In genomic region chr7:1281068-1281467, GRCh38 we compare ENCODE assay signal across 27 cellular contexts. TPM values are rescaled to one million over a fixed set of nuclear protein-coding genes. Genes with fewer than 3 reads are reported as not detected.
DNase-seq lines count a peak whose midpoint lies in the region; ATAC-seq, FAIRE-seq and TF ChIP-seq lines count a peak whose summit lies in the region.
"Had no signal": no experiment of that assay in that cellular context is flagged by ENCODE, and none has a peak within 500 bp of the region (broad histone marks: within the 10 kb centered on the region; RNA-seq: fewer than 3 reads in every experiment).

No MANE protein-coding gene starts in this region.

- H3K4me1 ChIP-seq in heart left ventricle: no peaks in the 10 kb centered on the region
- peaks cover 0 to 8% of the 10 kb centered on the region in 2 experiments; a peak in 1 of 5 replicates for H3K4me1 ChIP-seq in K562 (replicated peaks in 1 of 2; ENCODE audit: control insufficient read depth in 2 of 2, insufficient read depth in 2 of 2, low read length in 2 of 2)
- H3K4me1 ChIP-seq in lower lobe of right lung: no peaks in the 10 kb centered on the region
- H3K4me1 ChIP-seq: A549, BE2C had no signal

- H3K9ac ChIP-seq in K562 (ENCODE audit: insufficient read depth in 1 of 2, low read depth in 2 of 2, low read length in 2 of 2): no peak overlapping the region
- H3K9ac ChIP-seq: BLaER1 treated with 17β-estradiol and CSF1 and Interleukin-3, amounts not matched to agents 10 nM and 100 nM; GM23248 had no signal

- peaks cover 4% of the 10 kb centered on the region for H3K27me3 Mint-ChIP-seq in osteocyte (ENCODE audit: unreplicated experiment)

- no peak overlapping the region for H2AFZ ChIP-seq in K562 (ENCODE audit: low read depth, low read length)
- H2AFZ ChIP-seq: GM23248 had no signal

- peaks cover 3% of the 10 kb centered on the region for H3K9me3 Mint-ChIP-seq in osteocyte (ENCODE audit: unreplicated experiment)

- no peak for FAIRE-seq in K562 (lab: Jason Lieb, UNC)
- FAIRE-seq: A549, D721Med, GM12878, GM19239, H1 had no signal

- no peaks in the 10 kb centered on the region; the same call in 1 of the 2 replicates for H4K20me1 ChIP-seq in K562 (replicated peaks; ENCODE audit: control insufficient read depth, insufficient read depth, low read length)
- H4K20me1 ChIP-seq: BLaER1 treated with 17β-estradiol and CSF1 and Interleukin-3, amounts not matched to agents 10 nM and 100 nM had no signal

- no peak overlapping the region for H3K27ac ChIP-seq in heart left ventricle
- H3K27ac ChIP-seq in K562 (ENCODE audit: extremely low read depth, low read depth, low read length): no peak overlapping the region
- H3K27ac ChIP-seq in lower lobe of right lung: no peak overlapping the region
- H3K27ac ChIP-seq: A549; BLaER1 treated with 17β-estradiol and CSF1 and Interleukin-3, amounts not matched to agents 10 nM and 100 nM; GM23248 had no signal

- no peak for TF ChIP-seq EP300 in K562 (IDR thresholded peaks at IDR 0.05; ENCODE audit: low read length)

- TF ChIP-seq RAD21 in K562 (CRISPR knock-in tag; conservative IDR thresholded peaks at IDR 0.05 in 1 of 2, IDR thresholded peaks at IDR 0.05 in 1 of 2): no peak

- H3K4me1 Mint-ChIP-seq in osteocyte (ENCODE audit: unreplicated experiment): no peaks in the 10 kb centered on the region
- H3K4me1 Mint-ChIP-seq: CD14-positive monocyte; CD8-positive, alpha-beta memory T cell had no signal

- intact Hi-C loops in Right ventricle myocardium inferior (cut with DNase I): no loop called here
- intact Hi-C loops in heart left ventricle (cut with DNase I): no loop called here
- intact Hi-C loops in K562 (cut with micrococcal nuclease): no loop called here
- intact Hi-C loops in lower lobe of right lung (cut with DNase I): no loop called here

- no peaks in the 10 kb centered on the region for H3K36me3 Mint-ChIP-seq in osteocyte (ENCODE audit: unreplicated experiment)
- H3K36me3 Mint-ChIP-seq: CD14-positive monocyte; CD8-positive, alpha-beta memory T cell had no signal

- DNase-seq in Right ventricle myocardium inferior (ENCODE audit: missing footprints): peak; percentile 8
- DNase-seq in heart left ventricle: no peak
- DNase-seq in K562 (ENCODE audit: extremely low read depth in 1 of 4, low spot score in 3 of 4): no peak
- peak; percentile 4 for DNase-seq in lower lobe of right lung
- DNase-seq in osteocyte (ENCODE audit: extremely low spot score, unreplicated experiment): no peak
- DNase-seq in occipital lobe (lab: John Stamatoyannopoulos, UW): no peak
- no peak for DNase-seq in HK-2 (ENCODE audit: unreplicated experiment)
- DNase-seq: 8988T; ACHN; AML-193; BE2C; CD4-positive, alpha-beta T cell; CD8-positive, alpha-beta memory T cell; DMS 273 treated with DMSO at 0.1 percent for 48 hours; DMS79; EL; GDM1; GM23248; H7; HCEC 1CT had no signal

- POLR2A ChIA-PET in K562 (lab: Yijun Ruan, JAX): no interaction called here

- BruUV-seq in K562 (replicated peaks; lab: Mats Ljungman, UMichigan): no TSS peak

- H3K79me2 ChIP-seq in K562 (ENCODE audit: control insufficient read depth, insufficient read depth, low read length): no peaks in the 10 kb centered on the region

- 52 to 73% (median 66%) methylated on average over 13 of the region's 13 CpGs for WGBS in heart left ventricle, 4 donors
- WGBS in K562 (ENCODE audit: insufficient coverage, low coverage, missing lambda C conversion rate): 9% methylated on average over 13 of the region's 13 CpGs

- TF ChIP-seq POLR2A in heart left ventricle (IDR thresholded peaks at IDR 0.05) (no peak), K562 (conservative IDR thresholded peaks at IDR 0.05) (no peak)

- ATAC-seq in Right ventricle myocardium inferior: no peak
- no peak for ATAC-seq in heart left ventricle
- no peak for ATAC-seq in K562
- ATAC-seq in lower lobe of right lung: no peak
- ATAC-seq: A549, GM12878 had no signal

- no peak overlapping the region for H3K4me2 ChIP-seq in K562 (ENCODE audit: insufficient read depth, low read length)
- H3K4me2 ChIP-seq: A549; BLaER1 treated with 17β-estradiol and CSF1 and Interleukin-3, amounts not matched to agents 10 nM and 100 nM had no signal

- no peaks in the 10 kb centered on the region for H3K9me3 ChIP-seq in heart left ventricle
- H3K9me3 ChIP-seq in K562 (replicated peaks; ENCODE audit: control insufficient read depth, insufficient read depth, low read depth, low read length): no peaks in the 10 kb centered on the region
- H3K9me3 ChIP-seq in lower lobe of right lung: no peaks in the 10 kb centered on the region
- H3K9me3 ChIP-seq: A549; BLaER1 treated with 17β-estradiol and CSF1 and Interleukin-3, amounts not matched to agents 10 nM and 100 nM had no signal

- CTCF ChIA-PET in K562 (lab: Yijun Ruan, JAX; ENCODE audit: low intra/inter-chr PET ratio): no interaction called here

- in situ Hi-C loops in K562 (cut with MboI): no loop called here

- TF ChIP-seq CTCF in heart left ventricle (IDR thresholded peaks at IDR 0.05): no peak
- no peak for TF ChIP-seq CTCF in K562 (IDR thresholded peaks at IDR 0.05 in 2 of 3, conservative IDR thresholded peaks at IDR 0.05 in 1 of 3; ENCODE audit: insufficient read depth in 2 of 3, low read depth in 1 of 3, low read length in 3 of 3)
- no peak for TF ChIP-seq CTCF in lower lobe of right lung (IDR thresholded peaks at IDR 0.05)
- no peak for TF ChIP-seq CTCF in osteocyte (IDR thresholded peaks at IDR 0.05)

- no peaks in the 10 kb centered on the region for H3K36me3 ChIP-seq in heart left ventricle
- H3K36me3 ChIP-seq in K562 (ENCODE audit: control insufficient read depth, insufficient read depth, low read length): no peaks in the 10 kb centered on the region
- H3K36me3 ChIP-seq in lower lobe of right lung: no peaks in the 10 kb centered on the region
- H3K36me3 ChIP-seq: BE2C; BLaER1 treated with 17β-estradiol and CSF1 and Interleukin-3, amounts not matched to agents 10 nM and 100 nM had no signal

- no peaks in the 10 kb centered on the region for H3K9me1 ChIP-seq in K562 (ENCODE audit: control insufficient read depth, insufficient read depth, low read length)

- no peak overlapping the region for H3K27ac Mint-ChIP-seq in osteocyte (ENCODE audit: unreplicated experiment)
- H3K27ac Mint-ChIP-seq: CD4-positive, alpha-beta T cell; CD8-positive, alpha-beta memory T cell had no signal

- H3K27me3 ChIP-seq in heart left ventricle (peaks cover 2 to 59% (median 8%) of the 10 kb centered on the region in 9 donors), K562 (ENCODE audit: control insufficient read depth in 2 of 2, insufficient read depth in 2 of 2, low read length in 2 of 2) (peaks cover 9 to 47% of the 10 kb centered on the region in 2 experiments; a peak in 3 of 5 replicates), lower lobe of right lung (ENCODE audit: low read depth) (peaks cover 28% of the 10 kb centered on the region)
- H3K27me3 ChIP-seq: BLaER1 treated with 17β-estradiol and CSF1 and Interleukin-3, amounts not matched to agents 10 nM and 100 nM had no signal

- H3K4me3 ChIP-seq in heart left ventricle (no peak overlapping the region), K562 (no peak overlapping the region), lower lobe of right lung (no peak overlapping the region)
- H3K4me3 ChIP-seq: A549; BLaER1 treated with 17β-estradiol and CSF1 and Interleukin-3, amounts not matched to agents 10 nM and 100 nM; GM12878; GM23248 had no signal

- H3K4me3 Mint-ChIP-seq in osteocyte (ENCODE audit: unreplicated experiment): no peak overlapping the region
- H3K4me3 Mint-ChIP-seq: CD14-positive monocyte; CD4-positive, alpha-beta T cell; CD8-positive, alpha-beta memory T cell had no signal

TF ChIP-seq in K562, 482 proteins besides CTCF, POLR2A, EP300 and RAD21 (continues in another document):
- TF ChIP-seq NKRF (IDR thresholded peaks at IDR 0.05; ENCODE audit: borderline replicate concordance) (no peak), L3MBTL2 (IDR thresholded peaks at IDR 0.05) (0 out of 2 replicates have a peak, but pooled peaks have one; percentile 19)

RNA-seq across cellular contexts. Expression of gene UNCX, which starts 48.4 kb away (rescaled TPM):
- total RNA-seq in Right ventricle myocardium inferior: not detected
- not detected for total RNA-seq in heart left ventricle
- polyA plus RNA-seq in heart left ventricle: not detected
- total RNA-seq in K562 (2011; cell fraction: chromatin; rRNA removed; ENCODE audit: low replicate concordance): not detected in 2 replicates
- not detected in 2 replicates for total RNA-seq in K562 (2011; cell fraction: nucleolus; rRNA removed)
- total RNA-seq in K562 (2011; cell fraction: nucleoplasm; rRNA removed): not detected in 2 replicates
- not detected in 2 replicates for total RNA-seq in K562 (2014; rRNA removed)
- not detected in 2 replicates for total RNA-seq in K562 (2014; rRNA removed; fragmentation: Illumina TruSeq; extraction: Trizol)
- not detected in 2 replicates for total RNA-seq in K562 (2015; rRNA removed; fragmentation: Illumina TruSeq; extraction: Trizol)
- total RNA-seq in K562 (2021): not detected in 2 replicates
- polyA plus RNA-seq in K562 (2011; rRNA removed): not detected in 2 replicates
- polyA plus RNA-seq in K562 (2011; cell fraction: cytosol; rRNA removed): not detected in 2 replicates
- not detected in 2 replicates for polyA plus RNA-seq in K562 (2011; cell fraction: nucleus; rRNA removed)
- polyA plus RNA-seq in K562 (2012): not detected in 2 replicates
- not detected in 2 replicates for polyA plus RNA-seq in K562 (2014; fragmentation: Illumina TruSeq; extraction: Trizol)
- polyA plus RNA-seq in K562 (2014; fragmentation: Nextera tagmentation; extraction: Ambion mirVana): not detected
- polyA plus RNA-seq in K562 (2014; rRNA removed): not detected in 2 replicates
- not detected in 2 replicates for polyA minus RNA-seq in K562 (2011; rRNA and poly(A)+ RNA removed)
- polyA minus RNA-seq in K562 (2011; cell fraction: cytosol; rRNA and poly(A)+ RNA removed): not detected in 2 replicates
- not detected in 2 replicates for polyA minus RNA-seq in K562 (2011; cell fraction: nucleus; rRNA and poly(A)+ RNA removed)
- total RNA-seq in lower lobe of right lung: not detected
- not detected in 2 replicates for total RNA-seq in osteocyte
- total RNA-seq in occipital lobe: not detected
- total RNA-seq: CD4-positive, alpha-beta T cell; CD8-positive, alpha-beta memory T cell; GM12878; GM23248; H1; H7 had no signal
- polyA plus RNA-seq: A549; CD14-positive monocyte; CD8-positive, alpha-beta memory T cell; GM12878; GM23248; H1 had no signal

Comparison
In these comparisons a context has a peak if more than half of its experiments do, and no peak if none do; other contexts are left out.
1. DNase-seq: peak in Right ventricle myocardium inferior (single experiment) and lower lobe of right lung (single experiment); none in heart left ventricle (0 of 5), K562 (0 of 4), osteocyte (single experiment), occipital lobe (single experiment) and HK-2 (single experiment).